Comparison of ENCODE assay signal across 9 cellular contexts in the genomic region with DNA sequence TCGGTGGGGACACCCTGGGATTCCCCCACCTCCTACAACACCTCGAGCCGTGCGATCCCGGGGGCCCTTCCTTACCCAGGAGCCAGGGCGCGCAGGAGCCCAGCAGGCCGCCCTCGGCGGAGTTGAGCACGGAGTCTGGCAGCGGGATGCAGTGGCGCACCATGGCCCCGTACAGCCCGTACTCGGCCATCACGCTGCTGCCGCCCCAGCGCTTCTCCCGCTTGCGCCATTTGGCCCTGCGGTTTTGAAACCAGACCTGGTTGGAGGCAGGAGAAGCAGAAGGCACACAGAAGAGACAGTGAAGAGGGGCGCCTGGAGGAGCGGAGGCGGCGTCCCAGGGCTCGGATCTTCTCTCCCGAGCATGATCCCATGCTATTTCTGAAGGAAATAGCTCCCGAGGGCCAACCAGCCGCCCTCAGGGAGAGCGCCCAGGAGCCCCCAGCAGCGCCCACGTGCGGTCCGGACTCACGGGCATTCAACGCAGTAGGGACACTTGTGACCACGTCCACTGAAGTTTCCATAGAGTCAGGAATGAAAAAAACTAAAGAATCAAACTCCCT. TPM values are rescaled to one million over a fixed set of nuclear protein-coding genes. Genes with fewer than 3 reads are reported as not detected.
DNase-seq lines count a peak whose midpoint lies in the region; ATAC-seq and TF ChIP-seq lines count a peak whose summit lies in the region.
"Had no signal": no experiment of that assay in that cellular context is flagged by ENCODE, and none has a peak within 500 bp of the region (broad histone marks: within the 10 kb centered on the region; RNA-seq: fewer than 3 reads in every experiment).

No MANE protein-coding gene starts in this region.

- intact Hi-C loops in ascending aorta (cut with DNase I), result no loop called here
- intact Hi-C loops in transverse colon (cut with DNase I; ENCODE audit: low total_unique reads), result no loop called here

- ATAC-seq in HG02938 (IDR thresholded peaks at IDR 0.05; ENCODE audit: unreplicated experiment), result no peak

- H3K4me1 ChIP-seq in ascending aorta (peaks cover 6% of the 10 kb centered on the region in 2 donors), transverse colon (peaks cover 4 to 28% (median 23%) of the 10 kb centered on the region in 4 donors)

- TF ChIP-seq CTCF in ascending aorta (IDR thresholded peaks at IDR 0.05) (no peak), transverse colon (IDR thresholded peaks at IDR 0.05) (no peak)

- H3K36me3 ChIP-seq in ascending aorta (no peaks in the 10 kb centered on the region), transverse colon (no peaks in the 10 kb centered on the region)

- peaks cover 19% of the 10 kb centered on the region for H3K27me3 ChIP-seq in ascending aorta
- peaks cover 81% of the 10 kb centered on the region for H3K27me3 ChIP-seq in transverse colon

- in situ Hi-C loops in transverse colon (cut with MboI; ENCODE audit: low pct_ligation_motif_present in 1 of 4, low pct_unique_long_range_greater_than_20kb in 1 of 4, low sequenced_read_pairs in 3 of 4), result no loop called here

- TF ChIP-seq EP300 in transverse colon (IDR thresholded peaks at IDR 0.05; ENCODE audit: low read depth), result no peak

- WGBS in transverse colon (ENCODE audit: low coverage in 1 of 2), 2 donors, result 38 to 50% methylated on average over 1 to 38 of the region's 38 CpGs

- no peaks in the 10 kb centered on the region for H3K9me3 ChIP-seq in ascending aorta
- H3K9me3 ChIP-seq in transverse colon, result no peaks in the 10 kb centered on the region

- H3K27ac ChIP-seq in ascending aorta (no peak overlapping the region), transverse colon (no peak overlapping the region)

- TF ChIP-seq POLR2A in transverse colon (IDR thresholded peaks at IDR 0.05), result no peak

- peak; percentile 65 for DNase-seq in SIG-M5 treated with dmso at 0.1 percent for 504 hours (lab: John Stamatoyannopoulos, UW; ENCODE audit: unreplicated experiment)
- no peak for DNase-seq in SIG-M5 (lab: John Stamatoyannopoulos, UW)
- DNase-seq in ascending aorta (ENCODE audit: low spot score in 2 of 2), result no peak
- DNase-seq in islet precursor cell, result peak; percentile 64
- no peak for DNase-seq in transverse colon
- no peak for DNase-seq in NCI-H2107 (lab: John Stamatoyannopoulos, UW)
- DNase-seq in superior temporal gyrus (ENCODE audit: extremely low spot score), result no peak

- peak overlapping the region; percentile 32 to 53 for H3K4me3 ChIP-seq in ascending aorta
- peak overlapping the region in 3 of 4 donors; percentile 10 to 41 (median 12) for H3K4me3 ChIP-seq in transverse colon

RNA-seq across cellular contexts. Expression of gene VSX1, which starts 4.3 kb away (rescaled TPM):
- not detected for total RNA-seq in ascending aorta
- total RNA-seq in transverse colon, result under 1 TPM in 1 of 4 donors, not detected in 3; 0.16 TPM
- total RNA-seq: T-helper 1 cell treated with Interleukin-12 subunit alpha and Interleukin-12 subunit beta and Interleukin-4 antibody, amounts not matched to agents 30 ng/mL and 1 ng/mL, for 36 hours had no signal

RNA-seq across cellular contexts. Expression of gene ACSS1, which starts 19.8 kb away (rescaled TPM):
- total RNA-seq in ascending aorta (19.5 TPM), transverse colon (10 to 100 TPM; 30.3 to 64.7 (median 51.6) TPM)

Comparison
In these comparisons a context has a peak if more than half of its experiments do, and no peak if none do; other contexts are left out.
1. DNase-seq: peak in SIG-M5 treated with dmso at 0.1 percent for 504 hours (single experiment) and islet precursor cell (single experiment); none in SIG-M5 (single experiment), ascending aorta (0 of 2), transverse colon (single experiment), NCI-H2107 (single experiment) and superior temporal gyrus (single experiment).